In the genomic region with DNA sequence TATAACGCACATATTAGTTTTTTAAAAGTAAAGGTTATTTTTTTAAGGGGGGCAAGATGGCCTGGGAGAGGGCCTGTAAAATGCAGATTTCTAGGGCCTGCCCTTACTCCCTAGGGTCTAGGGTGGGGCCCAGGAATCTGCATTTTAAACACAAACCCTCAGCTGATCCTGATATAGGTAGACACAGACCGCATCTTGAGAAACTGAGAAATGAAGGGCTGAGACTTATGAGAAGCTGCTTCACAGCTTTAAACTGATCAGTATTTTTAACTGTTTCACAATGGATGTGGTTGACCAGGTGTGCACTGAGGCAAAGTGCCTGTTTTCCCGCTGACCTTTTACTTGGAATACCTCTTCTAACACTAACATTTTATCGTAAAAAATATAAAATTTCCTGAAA, we compare ENCODE assay signal across 14 cellular contexts.
DNase-seq lines count a peak whose midpoint lies in the region; ATAC-seq and TF ChIP-seq lines count a peak whose summit lies in the region.
"Had no signal": no experiment of that assay in that cellular context is flagged by ENCODE, and none has a peak within 500 bp of the region (broad histone marks: within the 10 kb centered on the region; RNA-seq: fewer than 3 reads in every experiment).

No MANE protein-coding gene starts in this region.

- intact Hi-C loops in natural killer cell (cut with micrococcal nuclease) = no loop called here

- H3K4me1 Mint-ChIP-seq in natural killer cell treated with Interleukin-12 subunit alpha and Interleukin-12 subunit beta and Interleukin-15 and Interleukin-18, amount 100 ng/mL, for 72 hours (ENCODE audit: low read depth in 2 of 2) = peaks cover 40 to 46% of the 10 kb centered on the region in 2 donors
- H3K4me1 Mint-ChIP-seq in natural killer cell (peaks cover 56% of the 10 kb centered on the region in 2 donors), osteocyte (ENCODE audit: unreplicated experiment) (peaks cover 6% of the 10 kb centered on the region)
- peaks cover 62% of the 10 kb centered on the region for H3K4me1 Mint-ChIP-seq in stimulated activated memory B cell treated with anti-CD40 and anti-IgM and Interleukin-4, amounts not matched to agents 10 μg/mL and 1 μg/mL and 100 μg/mL, for 72 hours

- H3K36me3 Mint-ChIP-seq in natural killer cell treated with Interleukin-12 subunit alpha and Interleukin-12 subunit beta and Interleukin-15 and Interleukin-18, amount 100 ng/mL, for 72 hours = no peaks in the 10 kb centered on the region
- H3K36me3 Mint-ChIP-seq in natural killer cell (peaks cover 8% of the 10 kb centered on the region), osteocyte (ENCODE audit: unreplicated experiment) (no peaks in the 10 kb centered on the region)
- peaks cover 39% of the 10 kb centered on the region for H3K36me3 Mint-ChIP-seq in stimulated activated memory B cell treated with anti-CD40 and anti-IgM and Interleukin-4, amounts not matched to agents 10 μg/mL and 1 μg/mL and 100 μg/mL, for 72 hours

- H3K9me3 Mint-ChIP-seq in natural killer cell treated with Interleukin-12 subunit alpha and Interleukin-12 subunit beta and Interleukin-15 and Interleukin-18, amount 100 ng/mL, for 72 hours = no peaks in the 10 kb centered on the region
- H3K9me3 Mint-ChIP-seq in natural killer cell (no peaks in the 10 kb centered on the region), osteocyte (ENCODE audit: unreplicated experiment) (no peaks in the 10 kb centered on the region)
- H3K9me3 Mint-ChIP-seq in stimulated activated memory B cell treated with anti-CD40 and anti-IgM and Interleukin-4, amounts not matched to agents 10 μg/mL and 1 μg/mL and 100 μg/mL, for 72 hours = no peaks in the 10 kb centered on the region

- peak overlapping the region; percentile 88 to 98 for H3K27ac Mint-ChIP-seq in natural killer cell treated with Interleukin-12 subunit alpha and Interleukin-12 subunit beta and Interleukin-15 and Interleukin-18, amount 100 ng/mL, for 72 hours
- peak overlapping the region in 1 of 2 donors; percentile 73 for H3K27ac Mint-ChIP-seq in natural killer cell
- H3K27ac Mint-ChIP-seq in stimulated activated memory B cell treated with anti-CD40 and anti-IgM and Interleukin-4, amounts not matched to agents 10 μg/mL and 1 μg/mL and 100 μg/mL, for 72 hours = peak overlapping the region; percentile 99
- H3K27ac Mint-ChIP-seq in osteocyte (ENCODE audit: unreplicated experiment) = no peak overlapping the region
- H3K27ac Mint-ChIP-seq: activated CD8-positive, alpha-beta memory T cell treated with anti-CD3 and anti-CD28 coated beads, Interleukin-2, amount 10 ng/mL, durations not matched to agents 7 days and 5 days had no signal

- no peaks in the 10 kb centered on the region for H3K27me3 Mint-ChIP-seq in natural killer cell treated with Interleukin-12 subunit alpha and Interleukin-12 subunit beta and Interleukin-15 and Interleukin-18, amount 100 ng/mL, for 72 hours
- no peaks in the 10 kb centered on the region for H3K27me3 Mint-ChIP-seq in natural killer cell (ENCODE audit: low read depth in 2 of 2)
- no peaks in the 10 kb centered on the region for H3K27me3 Mint-ChIP-seq in stimulated activated memory B cell treated with anti-CD40 and anti-IgM and Interleukin-4, amounts not matched to agents 10 μg/mL and 1 μg/mL and 100 μg/mL, for 72 hours
- peaks cover 2% of the 10 kb centered on the region for H3K27me3 Mint-ChIP-seq in osteocyte (ENCODE audit: unreplicated experiment)
- H3K27me3 Mint-ChIP-seq: activated CD8-positive, alpha-beta memory T cell treated with anti-CD3 and anti-CD28 coated beads, Interleukin-2, amount 10 ng/mL, durations not matched to agents 7 days and 5 days had no signal

- DNase-seq in natural killer cell treated with Interleukin-12 subunit alpha and Interleukin-12 subunit beta and Interleukin-15 and Interleukin-18, amount 100 ng/mL, for 72 hours (ENCODE audit: low spot score) = no peak
- DNase-seq in natural killer cell = no peak
- no peak for DNase-seq in NCI-H2227 treated with DMSO at 0.1 percent for 48 hours (lab: John Stamatoyannopoulos, UW)
- no peak for DNase-seq in hippocampal formation (lab: John Stamatoyannopoulos, UW)
- no peak for DNase-seq in osteocyte (ENCODE audit: extremely low spot score, unreplicated experiment)
- DNase-seq: activated CD8-positive, alpha-beta memory T cell treated with anti-CD3 and anti-CD28 coated beads, Interleukin-2, amount 10 ng/mL, durations not matched to agents 7 days and 5 days; effector CD8-positive, alpha-beta T cell; NCI-H2081; occipital lobe had no signal

- ATAC-seq in natural killer cell treated with Interleukin-12 subunit alpha and Interleukin-12 subunit beta and Interleukin-15 and Interleukin-18, amount 100 ng/mL, for 72 hours = no peak
- ATAC-seq in natural killer cell (no peak), GM21528 (IDR thresholded peaks at IDR 0.05; ENCODE audit: low FRiP score, unreplicated experiment) (peak; percentile 64), HG03442 (IDR thresholded peaks at IDR 0.05; ENCODE audit: unreplicated experiment) (peak; percentile 65)
- peak; percentile 41 for ATAC-seq in stimulated activated memory B cell treated with anti-CD40 and anti-IgM and Interleukin-4, amounts not matched to agents 10 μg/mL and 1 μg/mL and 100 μg/mL, for 72 hours
- ATAC-seq: activated CD8-positive, alpha-beta memory T cell treated with anti-CD3 and anti-CD28 coated beads, Interleukin-2, amount 10 ng/mL, durations not matched to agents 7 days and 5 days; gastroesophageal sphincter; K562 had no signal

- TF ChIP-seq CTCF in natural killer cell (IDR thresholded peaks at IDR 0.05) (no peak), osteocyte (IDR thresholded peaks at IDR 0.05) (no peak)

- no peak overlapping the region for H3K4me3 Mint-ChIP-seq in natural killer cell treated with Interleukin-12 subunit alpha and Interleukin-12 subunit beta and Interleukin-15 and Interleukin-18, amount 100 ng/mL, for 72 hours
- H3K4me3 Mint-ChIP-seq in natural killer cell (no peak overlapping the region), osteocyte (ENCODE audit: unreplicated experiment) (no peak overlapping the region)
- H3K4me3 Mint-ChIP-seq in stimulated activated memory B cell treated with anti-CD40 and anti-IgM and Interleukin-4, amounts not matched to agents 10 μg/mL and 1 μg/mL and 100 μg/mL, for 72 hours = no peak overlapping the region
- H3K4me3 Mint-ChIP-seq: activated CD8-positive, alpha-beta memory T cell treated with anti-CD3 and anti-CD28 coated beads, Interleukin-2, amount 10 ng/mL, durations not matched to agents 7 days and 5 days had no signal

Comparison
In these comparisons a context has a peak if more than half of its experiments do, and no peak if none do; other contexts are left out.
1. ATAC-seq: peak in GM21528 (single experiment), HG03442 (single experiment) and stimulated activated memory B cell treated with anti-CD40 and anti-IgM and Interleukin-4, amounts not matched to agents 10 μg/mL and 1 μg/mL and 100 μg/mL, for 72 hours (single experiment); none in natural killer cell treated with Interleukin-12 subunit alpha and Interleukin-12 subunit beta and Interleukin-15 and Interleukin-18, amount 100 ng/mL, for 72 hours (0 of 2) and natural killer cell (0 of 3).